8 cellular contexts compared by ENCODE assay signal in genomic region chrX:48676106-48676892, GRCh38. TPM values are rescaled to one million over a fixed set of nuclear protein-coding genes. Genes with fewer than 3 reads are reported as not detected.
DNase-seq lines count a peak whose midpoint lies in the region; ATAC-seq and TF ChIP-seq lines count a peak whose summit lies in the region.

No MANE protein-coding gene starts in this region.

- peaks cover 8% of the 10 kb centered on the region for H3K4me1 ChIP-seq in parathyroid adenoma
- peaks cover 0 to 12% (median 0%) of the 10 kb centered on the region in 4 donors for H3K4me1 ChIP-seq in tibial artery

- H3K27ac Mint-ChIP-seq in activated naive CD8-positive, alpha-beta T cell treated with anti-CD3 and anti-CD28 coated beads, Interleukin-2, amount 10 ng/mL, durations not matched to agents 7 days and 5 days: peak overlapping the region; percentile 92

- H3K27ac ChIP-seq in parathyroid adenoma (peak overlapping the region; percentile 93), tibial artery (peak overlapping the region; percentile 76 to 87)

- H3K4me1 Mint-ChIP-seq in activated naive CD8-positive, alpha-beta T cell treated with anti-CD3 and anti-CD28 coated beads, Interleukin-2, amount 10 ng/mL, durations not matched to agents 7 days and 5 days: peaks cover 23% of the 10 kb centered on the region

- H3K36me3 Mint-ChIP-seq in activated naive CD8-positive, alpha-beta T cell treated with anti-CD3 and anti-CD28 coated beads, Interleukin-2, amount 10 ng/mL, durations not matched to agents 7 days and 5 days: peaks cover 6% of the 10 kb centered on the region

- H3K27me3 ChIP-seq in parathyroid adenoma (ENCODE audit: control insufficient read depth, insufficient read depth, low read length) (no peaks in the 10 kb centered on the region), tibial artery (no peaks in the 10 kb centered on the region)

- POLR2A ChIA-PET in activated naive CD8-positive, alpha-beta T cell treated with anti-CD3 and anti-CD28 coated beads, Interleukin-2, amount 10 ng/mL, durations not matched to agents 7 days and 5 days (lab: Charles Lee): interaction anchor here (0.6 to 2.4 kb wide), 10 partner anchors 9 to 261 kb away, joined by 3 to 22 read pairs (median 3); partner anchors contain the start of genes PQBP1, SUV39H1 and TIMM17B

- intact Hi-C loops in Right ventricle myocardium inferior (cut with DNase I) (no loop called here), tibial artery (cut with DNase I; ENCODE audit: low total_unique reads) (no loop called here)

- ATAC-seq in HG02759 (IDR thresholded peaks at IDR 0.05; ENCODE audit: unreplicated experiment): peak; percentile 90
- peak; percentile 94 for ATAC-seq in activated naive CD8-positive, alpha-beta T cell treated with anti-CD3 and anti-CD28 coated beads, Interleukin-2, amount 10 ng/mL, durations not matched to agents 7 days and 5 days (ENCODE audit: low read depth)
- peak; percentile 99 for ATAC-seq in Right ventricle myocardium inferior

- peak overlapping the region; percentile 89 for H3K4me2 ChIP-seq in parathyroid adenoma (ENCODE audit: low read length)

- H3K9me3 Mint-ChIP-seq in activated naive CD8-positive, alpha-beta T cell treated with anti-CD3 and anti-CD28 coated beads, Interleukin-2, amount 10 ng/mL, durations not matched to agents 7 days and 5 days: no peaks in the 10 kb centered on the region

- H3K9ac ChIP-seq in parathyroid adenoma: peak overlapping the region; percentile 61

- H3K4me3 ChIP-seq in GM12865 (ENCODE audit: low read depth, low read length): peak overlapping the region; percentile 89
- peak overlapping the region; percentile 79 for H3K4me3 ChIP-seq in parathyroid adenoma (ENCODE audit: low read depth, low read length)
- H3K4me3 ChIP-seq in tibial artery: peak overlapping the region; percentile 69 to 83

- TF ChIP-seq CTCF in GM12865 (IDR thresholded peaks at IDR 0.05; ENCODE audit: insufficient read depth, low read depth, low read length, missing control alignments): no peak
- TF ChIP-seq CTCF in parathyroid adenoma (IDR thresholded peaks at IDR 0.05): no peak
- TF ChIP-seq CTCF in tibial artery (IDR thresholded peaks at IDR 0.05): no peak

- no peaks in the 10 kb centered on the region for H3K27me3 Mint-ChIP-seq in activated naive CD8-positive, alpha-beta T cell treated with anti-CD3 and anti-CD28 coated beads, Interleukin-2, amount 10 ng/mL, durations not matched to agents 7 days and 5 days

- DNase-seq in GM12865 (ENCODE audit: low read depth): peak; percentile 94
- DNase-seq in NCI-H128 (lab: John Stamatoyannopoulos, UW; ENCODE audit: unreplicated experiment): peak; percentile 73
- peak; percentile 78 for DNase-seq in SKM-1 treated with dmso at 0.1 percent for 144 hours (lab: John Stamatoyannopoulos, UW; ENCODE audit: unreplicated experiment)
- peak; percentile 90 for DNase-seq in activated naive CD8-positive, alpha-beta T cell treated with anti-CD3 and anti-CD28 coated beads, Interleukin-2, amount 10 ng/mL, durations not matched to agents 7 days and 5 days
- peak; percentile 93 for DNase-seq in Right ventricle myocardium inferior (ENCODE audit: missing footprints)
- DNase-seq in tibial artery: peak; percentile 82 to 93

- H3K36me3 ChIP-seq in parathyroid adenoma (ENCODE audit: control insufficient read depth, insufficient read depth, low read length) (no peaks in the 10 kb centered on the region), tibial artery (no peaks in the 10 kb centered on the region)

- peak overlapping the region; percentile 79 for H2AFZ ChIP-seq in parathyroid adenoma

- no peaks in the 10 kb centered on the region for H3K79me2 ChIP-seq in parathyroid adenoma

- H3K4me3 Mint-ChIP-seq in activated naive CD8-positive, alpha-beta T cell treated with anti-CD3 and anti-CD28 coated beads, Interleukin-2, amount 10 ng/mL, durations not matched to agents 7 days and 5 days: peak overlapping the region; percentile 93

- no peaks in the 10 kb centered on the region for H3K9me3 ChIP-seq in parathyroid adenoma (ENCODE audit: control insufficient read depth, low read length)
- H3K9me3 ChIP-seq in tibial artery: no peaks in the 10 kb centered on the region

RNA-seq across cellular contexts. Expression of gene WAS, which starts 7.3 kb away (rescaled TPM):
- total RNA-seq in activated naive CD8-positive, alpha-beta T cell treated with anti-CD3 and anti-CD28 coated beads, Interleukin-2, amount 10 ng/mL, durations not matched to agents 7 days and 5 days: 100 to 1,000 TPM; 142 to 146 TPM
- total RNA-seq in Right ventricle myocardium inferior: 4.4 TPM

RNA-seq across cellular contexts. Expression of gene SUV39H1, which starts 20.2 kb away (rescaled TPM):
- 10 to 100 TPM; 25.4 to 26.8 TPM for total RNA-seq in activated naive CD8-positive, alpha-beta T cell treated with anti-CD3 and anti-CD28 coated beads, Interleukin-2, amount 10 ng/mL, durations not matched to agents 7 days and 5 days
- total RNA-seq in Right ventricle myocardium inferior: 2.2 TPM

Comparison
In these comparisons a context has a peak if more than half of its experiments do, and no peak if none do; other contexts are left out.
1. Peak in every context shown above with its lines: DNase-seq, ATAC-seq, H3K4me3 ChIP-seq and H3K27ac ChIP-seq.
2. RNA of gene WAS, which starts 7.3 kb away (total RNA-seq): 142 to 146 TPM in activated naive CD8-positive, alpha-beta T cell treated with anti-CD3 and anti-CD28 coated beads, Interleukin-2, amount 10 ng/mL, durations not matched to agents 7 days and 5 days; 4.4 TPM in Right ventricle myocardium inferior (single experiment); every median in the first group is over 10 times any median in the second.